ENCODE assay signal across 2 cellular contexts in genomic region chr4:168852387-168852786, GRCh38.
TF ChIP-seq lines count a peak whose summit lies in the region.

No MANE protein-coding gene starts in this region.

TF ChIP-seq in IMR-90, 13 proteins besides CTCF, POLR2A, EP300 and RAD21:
- TF ChIP-seq RCOR1 (IDR thresholded peaks at IDR 0.05; ENCODE audit: insufficient replicate concordance, low read length) (no peak), BHLHE40 (IDR thresholded peaks at IDR 0.05; ENCODE audit: low read depth, low read length) (no peak), MXI1 (IDR thresholded peaks at IDR 0.05; ENCODE audit: borderline replicate concordance, low read depth, low read length) (no peak), CHD1 (IDR thresholded peaks at IDR 0.05; ENCODE audit: low read depth, low read length) (no peak), MAFK (IDR thresholded peaks at IDR 0.05; ENCODE audit: low read depth, low read length) (no peak), MAZ (IDR thresholded peaks at IDR 0.05; ENCODE audit: borderline replicate concordance, low read depth, low read length) (no peak), USF2 (IDR thresholded peaks at IDR 0.05; ENCODE audit: low read depth, low read length) (no peak), FOS (IDR thresholded peaks at IDR 0.05; ENCODE audit: low read depth, low read length) (no peak), RFX5 (IDR thresholded peaks at IDR 0.05; ENCODE audit: low read depth, low read length) (no peak), SMC3 (IDR thresholded peaks at IDR 0.05; ENCODE audit: low read depth, low read length) (no peak), NFE2L2 (IDR thresholded peaks at IDR 0.05; ENCODE audit: low read depth, low read length) (no peak)

TF ChIP-seq in WTC11, 78 proteins besides CTCF, POLR2A, EP300 and RAD21:
- TF ChIP-seq ZNF121 (CRISPR knock-in tag; IDR thresholded peaks at IDR 0.05), result peak; percentile 90
- no peak for TF ChIP-seq CBFB (CRISPR knock-in tag; IDR thresholded peaks at IDR 0.05; ENCODE audit: low read depth)
